1 cellular context compared by ENCODE assay signal in genomic region chr19:49442354-49442753, GRCh38.
TF ChIP-seq lines count a peak whose summit lies in the region.

No MANE protein-coding gene starts in this region.

TF ChIP-seq in IMR-90, 13 proteins besides CTCF, POLR2A, EP300 and RAD21:
- TF ChIP-seq CHD1 (IDR thresholded peaks at IDR 0.05; ENCODE audit: low read depth, low read length) (no peak), MXI1 (IDR thresholded peaks at IDR 0.05; ENCODE audit: borderline replicate concordance, low read depth, low read length) (no peak), MAZ (IDR thresholded peaks at IDR 0.05; ENCODE audit: borderline replicate concordance, low read depth, low read length) (no peak), USF2 (IDR thresholded peaks at IDR 0.05; ENCODE audit: low read depth, low read length) (no peak), FOS (IDR thresholded peaks at IDR 0.05; ENCODE audit: low read depth, low read length) (no peak), CEBPB (IDR thresholded peaks at IDR 0.05; ENCODE audit: low read depth, low read length) (no peak), NFE2L2 (IDR thresholded peaks at IDR 0.05; ENCODE audit: low read depth, low read length) (no peak), SMC3 (IDR thresholded peaks at IDR 0.05; ENCODE audit: low read depth, low read length) (no peak), RFX5 (IDR thresholded peaks at IDR 0.05; ENCODE audit: low read depth, low read length) (no peak), RCOR1 (IDR thresholded peaks at IDR 0.05; ENCODE audit: insufficient replicate concordance, low read length) (no peak), MAFK (IDR thresholded peaks at IDR 0.05; ENCODE audit: low read depth, low read length) (no peak), ELK1 (IDR thresholded peaks at IDR 0.05; ENCODE audit: borderline replicate concordance, low read depth, low read length) (no peak), BHLHE40 (IDR thresholded peaks at IDR 0.05; ENCODE audit: low read depth, low read length) (no peak)
